Comparison of ENCODE assay signal across 1 cellular context in the genomic region with DNA sequence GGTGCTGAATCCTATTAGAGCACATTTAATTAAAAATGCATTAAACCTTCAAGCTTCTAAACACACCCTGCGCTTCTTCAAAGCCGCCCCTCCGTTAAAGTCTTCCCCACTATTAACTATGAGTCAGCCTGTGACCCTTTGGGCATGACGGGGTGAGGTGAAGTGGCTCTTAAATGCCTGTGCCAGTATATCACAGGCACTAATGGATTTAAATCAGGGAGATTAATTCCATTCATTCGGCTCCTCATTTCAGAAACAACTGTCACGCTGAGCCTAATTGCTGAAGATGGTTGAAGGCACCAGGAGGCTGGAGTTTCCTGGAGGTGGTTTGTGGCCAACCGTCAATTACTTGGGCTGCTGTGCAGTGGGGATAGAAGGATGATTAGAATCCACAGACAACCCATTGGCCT.
A peak's percentile ranks its signal among the peaks of the same experiment; 100 is the strongest.
TF ChIP-seq lines count a peak whose summit lies in the region.

No MANE protein-coding gene starts in this region.

TF ChIP-seq in HEK293, 187 proteins besides CTCF, POLR2A, EP300 and RAD21 (continued from another document and continues in another):
- TF ChIP-seq, protein P1, sequence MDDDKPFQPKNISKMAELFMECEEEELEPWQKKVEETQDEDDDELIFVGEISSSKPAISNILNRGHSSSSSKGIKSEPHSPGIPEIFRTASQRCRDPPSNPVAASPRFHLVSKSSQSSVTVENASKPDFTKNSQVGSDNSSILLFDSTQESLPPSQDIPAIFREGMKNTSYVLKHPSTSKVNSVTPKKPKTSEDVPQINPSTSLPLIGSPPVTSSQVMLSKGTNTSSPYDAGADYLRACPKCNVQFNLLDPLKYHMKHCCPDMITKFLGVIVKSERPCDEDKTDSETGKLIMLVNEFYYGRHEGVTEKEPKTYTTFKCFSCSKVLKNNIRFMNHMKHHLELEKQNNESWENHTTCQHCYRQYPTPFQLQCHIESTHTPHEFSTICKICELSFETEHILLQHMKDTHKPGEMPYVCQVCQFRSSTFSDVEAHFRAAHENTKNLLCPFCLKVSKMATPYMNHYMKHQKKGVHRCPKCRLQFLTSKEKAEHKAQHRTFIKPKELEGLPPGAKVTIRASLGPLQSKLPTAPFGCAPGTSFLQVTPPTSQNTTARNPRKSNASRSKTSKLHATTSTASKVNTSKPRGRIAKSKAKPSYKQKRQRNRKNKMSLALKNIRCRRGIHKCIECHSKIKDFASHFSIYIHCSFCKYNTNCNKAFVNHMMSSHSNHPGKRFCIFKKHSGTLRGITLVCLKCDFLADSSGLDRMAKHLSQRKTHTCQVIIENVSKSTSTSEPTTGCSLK (tag by site-specific recombination; IDR thresholded peaks at IDR 0.05) = no peak
- TF ChIP-seq ZNF133 (tag by site-specific recombination; IDR thresholded peaks at IDR 0.05) = no peak
- TF ChIP-seq, protein P2, sequence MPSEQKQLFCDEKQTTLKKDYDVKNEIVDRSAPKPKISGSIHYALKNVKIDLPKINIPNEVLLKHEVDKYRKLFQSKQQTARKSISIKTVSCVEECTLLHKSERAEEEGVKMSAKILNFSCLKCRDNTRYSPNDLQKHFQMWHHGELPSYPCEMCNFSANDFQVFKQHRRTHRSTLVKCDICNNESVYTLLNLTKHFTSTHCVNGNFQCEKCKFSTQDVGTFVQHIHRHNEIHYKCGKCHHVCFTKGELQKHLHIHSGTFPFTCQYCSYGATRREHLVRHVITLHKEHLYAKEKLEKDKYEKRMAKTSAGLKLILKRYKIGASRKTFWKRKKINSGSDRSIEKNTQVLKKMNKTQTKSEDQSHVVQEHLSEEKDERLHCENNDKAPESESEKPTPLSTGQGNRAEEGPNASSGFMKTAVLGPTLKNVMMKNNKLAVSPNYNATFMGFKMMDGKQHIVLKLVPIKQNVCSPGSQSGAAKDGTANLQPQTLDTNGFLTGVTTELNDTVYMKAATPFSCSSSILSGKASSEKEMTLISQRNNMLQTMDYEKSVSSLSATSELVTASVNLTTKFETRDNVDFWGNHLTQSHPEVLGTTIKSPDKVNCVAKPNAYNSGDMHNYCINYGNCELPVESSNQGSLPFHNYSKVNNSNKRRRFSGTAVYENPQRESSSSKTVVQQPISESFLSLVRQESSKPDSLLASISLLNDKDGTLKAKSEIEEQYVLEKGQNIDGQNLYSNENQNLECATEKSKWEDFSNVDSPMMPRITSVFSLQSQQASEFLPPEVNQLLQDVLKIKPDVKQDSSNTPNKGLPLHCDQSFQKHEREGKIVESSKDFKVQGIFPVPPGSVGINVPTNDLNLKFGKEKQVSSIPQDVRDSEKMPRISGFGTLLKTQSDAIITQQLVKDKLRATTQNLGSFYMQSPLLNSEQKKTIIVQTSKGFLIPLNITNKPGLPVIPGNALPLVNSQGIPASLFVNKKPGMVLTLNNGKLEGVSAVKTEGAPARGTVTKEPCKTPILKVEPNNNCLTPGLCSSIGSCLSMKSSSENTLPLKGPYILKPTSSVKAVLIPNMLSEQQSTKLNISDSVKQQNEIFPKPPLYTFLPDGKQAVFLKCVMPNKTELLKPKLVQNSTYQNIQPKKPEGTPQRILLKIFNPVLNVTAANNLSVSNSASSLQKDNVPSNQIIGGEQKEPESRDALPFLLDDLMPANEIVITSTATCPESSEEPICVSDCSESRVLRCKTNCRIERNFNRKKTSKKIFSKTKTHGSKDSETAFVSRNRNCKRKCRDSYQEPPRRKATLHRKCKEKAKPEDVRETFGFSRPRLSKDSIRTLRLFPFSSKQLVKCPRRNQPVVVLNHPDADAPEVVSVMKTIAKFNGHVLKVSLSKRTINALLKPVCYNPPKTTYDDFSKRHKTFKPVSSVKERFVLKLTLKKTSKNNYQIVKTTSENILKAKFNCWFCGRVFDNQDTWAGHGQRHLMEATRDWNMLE (tag by site-specific recombination; conservative IDR thresholded peaks at IDR 0.05; ENCODE audit: low read depth) = no peak; the same call in 1 of the 2 replicates
- no peak for TF ChIP-seq ZNF19 (tag by site-specific recombination; IDR thresholded peaks at IDR 0.05; ENCODE audit: low read depth)
- TF ChIP-seq, protein P3, sequence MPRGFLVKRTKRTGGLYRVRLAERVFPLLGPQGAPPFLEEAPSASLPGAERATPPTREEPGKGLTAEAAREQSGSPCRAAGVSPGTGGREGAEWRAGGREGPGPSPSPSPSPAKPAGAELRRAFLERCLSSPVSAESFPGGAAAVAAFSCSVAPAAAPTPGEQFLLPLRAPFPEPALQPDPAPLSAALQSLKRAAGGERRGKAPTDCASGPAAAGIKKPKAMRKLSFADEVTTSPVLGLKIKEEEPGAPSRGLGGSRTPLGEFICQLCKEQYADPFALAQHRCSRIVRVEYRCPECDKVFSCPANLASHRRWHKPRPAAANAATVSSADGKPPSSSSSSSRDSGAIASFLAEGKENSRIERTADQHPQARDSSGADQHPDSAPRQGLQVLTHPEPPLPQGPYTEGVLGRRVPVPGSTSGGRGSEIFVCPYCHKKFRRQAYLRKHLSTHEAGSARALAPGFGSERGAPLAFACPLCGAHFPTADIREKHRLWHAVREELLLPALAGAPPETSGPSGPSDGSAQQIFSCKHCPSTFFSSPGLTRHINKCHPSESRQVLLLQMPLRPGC (tag by site-specific recombination; IDR thresholded peaks at IDR 0.05) = peak; percentile 83
- no peak for TF ChIP-seq ZSCAN16 (tag by site-specific recombination; IDR thresholded peaks at IDR 0.05)
- TF ChIP-seq, protein P4, sequence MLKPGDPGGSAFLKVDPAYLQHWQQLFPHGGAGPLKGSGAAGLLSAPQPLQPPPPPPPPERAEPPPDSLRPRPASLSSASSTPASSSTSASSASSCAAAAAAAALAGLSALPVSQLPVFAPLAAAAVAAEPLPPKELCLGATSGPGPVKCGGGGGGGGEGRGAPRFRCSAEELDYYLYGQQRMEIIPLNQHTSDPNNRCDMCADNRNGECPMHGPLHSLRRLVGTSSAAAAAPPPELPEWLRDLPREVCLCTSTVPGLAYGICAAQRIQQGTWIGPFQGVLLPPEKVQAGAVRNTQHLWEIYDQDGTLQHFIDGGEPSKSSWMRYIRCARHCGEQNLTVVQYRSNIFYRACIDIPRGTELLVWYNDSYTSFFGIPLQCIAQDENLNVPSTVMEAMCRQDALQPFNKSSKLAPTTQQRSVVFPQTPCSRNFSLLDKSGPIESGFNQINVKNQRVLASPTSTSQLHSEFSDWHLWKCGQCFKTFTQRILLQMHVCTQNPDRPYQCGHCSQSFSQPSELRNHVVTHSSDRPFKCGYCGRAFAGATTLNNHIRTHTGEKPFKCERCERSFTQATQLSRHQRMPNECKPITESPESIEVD (tag by site-specific recombination; IDR thresholded peaks at IDR 0.05) = peak; percentile 72
- peak; percentile 91 for TF ChIP-seq ZNF629 (tag by site-specific recombination; IDR thresholded peaks at IDR 0.05)
- no peak for TF ChIP-seq SETDB1 (IDR thresholded peaks at IDR 0.05; ENCODE audit: insufficient read length, low read length)
- no peak for TF ChIP-seq ZNF274 (IDR thresholded peaks at IDR 0.05; ENCODE audit: low read length)
- TF ChIP-seq ZNF274 (tag by site-specific recombination; IDR thresholded peaks at IDR 0.05; ENCODE audit: borderline replicate concordance) = no peak
- peak; percentile 2; the same call in 1 of the 2 replicates for TF ChIP-seq ZNF146 (tag by site-specific recombination; IDR thresholded peaks at IDR 0.05)
- no peak for TF ChIP-seq ZNF521 (tag by site-specific recombination; IDR thresholded peaks at IDR 0.05)
- TF ChIP-seq ZNF404 (tag by site-specific recombination; IDR thresholded peaks at IDR 0.05) = no peak
- TF ChIP-seq ZNF24 (tag by site-specific recombination; IDR thresholded peaks at IDR 0.05) = peak; percentile 97
- no peak for TF ChIP-seq ZNF768 (tag by site-specific recombination; IDR thresholded peaks at IDR 0.05)
- no peak for TF ChIP-seq ZFP37 (tag by site-specific recombination; IDR thresholded peaks at IDR 0.05)
- no peak for TF ChIP-seq ZNF514 (tag by site-specific recombination; IDR thresholded peaks at IDR 0.05)
- TF ChIP-seq ZNF777 (tag by site-specific recombination; IDR thresholded peaks at IDR 0.05; ENCODE audit: borderline replicate concordance) = no peak
- TF ChIP-seq ZNF701 (tag by site-specific recombination; IDR thresholded peaks at IDR 0.05) = no peak
- TF ChIP-seq ZBTB1 (tag by site-specific recombination; IDR thresholded peaks at IDR 0.05) = no peak
- no peak for TF ChIP-seq ZNF248 (tag by site-specific recombination; IDR thresholded peaks at IDR 0.05)
- TF ChIP-seq ZNF473 (tag by site-specific recombination; IDR thresholded peaks at IDR 0.05) = no peak
- no peak for TF ChIP-seq ZNF350 (tag by site-specific recombination; IDR thresholded peaks at IDR 0.05)
- peak; percentile 85 for TF ChIP-seq ZNF843 (tag by site-specific recombination; IDR thresholded peaks at IDR 0.05)
- TF ChIP-seq ZNF791 (tag by site-specific recombination; IDR thresholded peaks at IDR 0.05) = no peak
- TF ChIP-seq, protein P5, sequence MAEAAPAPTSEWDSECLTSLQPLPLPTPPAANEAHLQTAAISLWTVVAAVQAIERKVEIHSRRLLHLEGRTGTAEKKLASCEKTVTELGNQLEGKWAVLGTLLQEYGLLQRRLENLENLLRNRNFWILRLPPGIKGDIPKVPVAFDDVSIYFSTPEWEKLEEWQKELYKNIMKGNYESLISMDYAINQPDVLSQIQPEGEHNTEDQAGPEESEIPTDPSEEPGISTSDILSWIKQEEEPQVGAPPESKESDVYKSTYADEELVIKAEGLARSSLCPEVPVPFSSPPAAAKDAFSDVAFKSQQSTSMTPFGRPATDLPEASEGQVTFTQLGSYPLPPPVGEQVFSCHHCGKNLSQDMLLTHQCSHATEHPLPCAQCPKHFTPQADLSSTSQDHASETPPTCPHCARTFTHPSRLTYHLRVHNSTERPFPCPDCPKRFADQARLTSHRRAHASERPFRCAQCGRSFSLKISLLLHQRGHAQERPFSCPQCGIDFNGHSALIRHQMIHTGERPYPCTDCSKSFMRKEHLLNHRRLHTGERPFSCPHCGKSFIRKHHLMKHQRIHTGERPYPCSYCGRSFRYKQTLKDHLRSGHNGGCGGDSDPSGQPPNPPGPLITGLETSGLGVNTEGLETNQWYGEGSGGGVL (tag by site-specific recombination; IDR thresholded peaks at IDR 0.05) = peak; percentile 63
- TF ChIP-seq, protein P6, sequence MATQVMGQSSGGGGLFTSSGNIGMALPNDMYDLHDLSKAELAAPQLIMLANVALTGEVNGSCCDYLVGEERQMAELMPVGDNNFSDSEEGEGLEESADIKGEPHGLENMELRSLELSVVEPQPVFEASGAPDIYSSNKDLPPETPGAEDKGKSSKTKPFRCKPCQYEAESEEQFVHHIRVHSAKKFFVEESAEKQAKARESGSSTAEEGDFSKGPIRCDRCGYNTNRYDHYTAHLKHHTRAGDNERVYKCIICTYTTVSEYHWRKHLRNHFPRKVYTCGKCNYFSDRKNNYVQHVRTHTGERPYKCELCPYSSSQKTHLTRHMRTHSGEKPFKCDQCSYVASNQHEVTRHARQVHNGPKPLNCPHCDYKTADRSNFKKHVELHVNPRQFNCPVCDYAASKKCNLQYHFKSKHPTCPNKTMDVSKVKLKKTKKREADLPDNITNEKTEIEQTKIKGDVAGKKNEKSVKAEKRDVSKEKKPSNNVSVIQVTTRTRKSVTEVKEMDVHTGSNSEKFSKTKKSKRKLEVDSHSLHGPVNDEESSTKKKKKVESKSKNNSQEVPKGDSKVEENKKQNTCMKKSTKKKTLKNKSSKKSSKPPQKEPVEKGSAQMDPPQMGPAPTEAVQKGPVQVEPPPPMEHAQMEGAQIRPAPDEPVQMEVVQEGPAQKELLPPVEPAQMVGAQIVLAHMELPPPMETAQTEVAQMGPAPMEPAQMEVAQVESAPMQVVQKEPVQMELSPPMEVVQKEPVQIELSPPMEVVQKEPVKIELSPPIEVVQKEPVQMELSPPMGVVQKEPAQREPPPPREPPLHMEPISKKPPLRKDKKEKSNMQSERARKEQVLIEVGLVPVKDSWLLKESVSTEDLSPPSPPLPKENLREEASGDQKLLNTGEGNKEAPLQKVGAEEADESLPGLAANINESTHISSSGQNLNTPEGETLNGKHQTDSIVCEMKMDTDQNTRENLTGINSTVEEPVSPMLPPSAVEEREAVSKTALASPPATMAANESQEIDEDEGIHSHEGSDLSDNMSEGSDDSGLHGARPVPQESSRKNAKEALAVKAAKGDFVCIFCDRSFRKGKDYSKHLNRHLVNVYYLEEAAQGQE (tag by site-specific recombination; IDR thresholded peaks at IDR 0.05) = no peak
- TF ChIP-seq KLF10 (tag by site-specific recombination; IDR thresholded peaks at IDR 0.05) = peak; percentile 76
- TF ChIP-seq GLI2 (tag by site-specific recombination; IDR thresholded peaks at IDR 0.05; ENCODE audit: borderline replicate concordance, low read depth) = peak; percentile 84
- no peak for TF ChIP-seq ZNF776 (tag by site-specific recombination; IDR thresholded peaks at IDR 0.05; ENCODE audit: borderline replicate concordance)
- TF ChIP-seq, protein P7, sequence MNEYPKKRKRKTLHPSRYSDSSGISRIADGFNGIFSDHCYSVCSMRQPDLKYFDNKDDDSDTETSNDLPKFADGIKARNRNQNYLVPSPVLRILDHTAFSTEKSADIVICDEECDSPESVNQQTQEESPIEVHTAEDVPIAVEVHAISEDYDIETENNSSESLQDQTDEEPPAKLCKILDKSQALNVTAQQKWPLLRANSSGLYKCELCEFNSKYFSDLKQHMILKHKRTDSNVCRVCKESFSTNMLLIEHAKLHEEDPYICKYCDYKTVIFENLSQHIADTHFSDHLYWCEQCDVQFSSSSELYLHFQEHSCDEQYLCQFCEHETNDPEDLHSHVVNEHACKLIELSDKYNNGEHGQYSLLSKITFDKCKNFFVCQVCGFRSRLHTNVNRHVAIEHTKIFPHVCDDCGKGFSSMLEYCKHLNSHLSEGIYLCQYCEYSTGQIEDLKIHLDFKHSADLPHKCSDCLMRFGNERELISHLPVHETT (tag by site-specific recombination; IDR thresholded peaks at IDR 0.05) = peak; percentile 73
- TF ChIP-seq, protein P8, sequence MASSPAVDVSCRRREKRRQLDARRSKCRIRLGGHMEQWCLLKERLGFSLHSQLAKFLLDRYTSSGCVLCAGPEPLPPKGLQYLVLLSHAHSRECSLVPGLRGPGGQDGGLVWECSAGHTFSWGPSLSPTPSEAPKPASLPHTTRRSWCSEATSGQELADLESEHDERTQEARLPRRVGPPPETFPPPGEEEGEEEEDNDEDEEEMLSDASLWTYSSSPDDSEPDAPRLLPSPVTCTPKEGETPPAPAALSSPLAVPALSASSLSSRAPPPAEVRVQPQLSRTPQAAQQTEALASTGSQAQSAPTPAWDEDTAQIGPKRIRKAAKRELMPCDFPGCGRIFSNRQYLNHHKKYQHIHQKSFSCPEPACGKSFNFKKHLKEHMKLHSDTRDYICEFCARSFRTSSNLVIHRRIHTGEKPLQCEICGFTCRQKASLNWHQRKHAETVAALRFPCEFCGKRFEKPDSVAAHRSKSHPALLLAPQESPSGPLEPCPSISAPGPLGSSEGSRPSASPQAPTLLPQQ (tag by site-specific recombination; IDR thresholded peaks at IDR 0.05) = no peak
- TF ChIP-seq ZSCAN23 (tag by site-specific recombination; IDR thresholded peaks at IDR 0.05) = peak; percentile 56; the same call in 1 of the 2 replicates
- TF ChIP-seq ZNF530 (tag by site-specific recombination; IDR thresholded peaks at IDR 0.05; ENCODE audit: low read depth) = no peak
